24 cellular contexts compared by ENCODE assay signal in the genomic region with DNA sequence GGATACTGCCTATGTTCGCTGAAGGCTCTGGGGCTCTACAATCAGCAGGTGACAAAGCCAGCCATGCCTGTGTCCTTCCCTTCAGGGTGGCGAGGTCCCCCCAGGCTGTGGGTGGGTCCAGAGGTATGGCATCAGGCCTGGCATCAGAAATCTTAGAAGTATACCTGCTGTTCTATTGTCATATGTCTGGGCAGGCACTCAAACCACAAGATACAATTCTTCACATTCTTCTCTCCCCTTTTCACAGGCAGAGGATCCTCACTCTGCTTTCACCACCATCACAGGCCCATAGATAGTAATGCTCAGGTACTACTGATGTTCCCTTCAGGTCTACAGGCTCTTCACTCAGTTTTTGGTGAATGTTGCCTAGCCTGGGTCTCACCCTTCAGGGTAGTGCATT.
A peak's percentile ranks its signal among the peaks of the same experiment; 100 is the strongest.
DNase-seq lines count a peak whose midpoint lies in the region; ATAC-seq and TF ChIP-seq lines count a peak whose summit lies in the region.
"Had no signal": no experiment of that assay in that cellular context is flagged by ENCODE, and none has a peak within 500 bp of the region (broad histone marks: within the 10 kb centered on the region; RNA-seq: fewer than 3 reads in every experiment).

No MANE protein-coding gene starts in this region.

- no peaks in the 10 kb centered on the region for H3K36me3 Mint-ChIP-seq in stimulated activated memory B cell treated with anti-CD40 and anti-IgM and Interleukin-4, amounts not matched to agents 10 μg/mL and 1 μg/mL and 100 μg/mL, for 72 hours
- no peaks in the 10 kb centered on the region for H3K36me3 Mint-ChIP-seq in progenitor cell of endocrine pancreas (ENCODE audit: insufficient read depth)
- H3K36me3 Mint-ChIP-seq: IgD-negative memory B cell had no signal

- WGBS in SK-N-SH (ENCODE audit: low lambda C conversion rate): no CpG with 5 or more reads among the region's 2 CpGs

- peak; percentile 35; the same call in 2 of the 3 replicates for ATAC-seq in SK-N-SH treated with all-trans-retinoic acid at 6 μM for 48 hours
- no peak for ATAC-seq in PC-3
- peak; percentile 41 for ATAC-seq in stimulated activated memory B cell treated with anti-CD40 and anti-IgM and Interleukin-4, amounts not matched to agents 10 μg/mL and 1 μg/mL and 100 μg/mL, for 72 hours
- ATAC-seq in HG03045 (IDR thresholded peaks at IDR 0.05; ENCODE audit: unreplicated experiment): no peak

- no peak for DNase-seq in SK-N-SH
- DNase-seq in PC-3: peak; percentile 19
- peak; percentile 46 for DNase-seq in kidney tubule cell (ENCODE audit: low spot score)
- DNase-seq in progenitor cell of endocrine pancreas (ENCODE audit: low spot score, unreplicated experiment): no peak
- DNase-seq in stimulated activated CD4-positive, alpha-beta T cell treated with anti-CD3 and anti-CD28 coated beads, Interleukin-2, amount 100 ng/mL, for 48 hours: no peak
- DNase-seq: ACHN, DMS153, DND-41, GM23248, H9, NCI-H1092 treated with DMSO at 0.1 percent for 48 hours, NCI-H1436, NCI-H187 treated with DMSO at 0.1 percent for 48 hours, NCI-H2107, NCI-H446, NCI-H524 treated with DMSO at 0.1 percent for 48 hours, NCI-H774, SJCRH30 had no signal

- H3K4me1 ChIP-seq in SK-N-SH (ENCODE audit: control insufficient read depth in 1 of 2, insufficient read depth in 2 of 2, low read depth in 1 of 2, low read length in 1 of 2): no peaks in the 10 kb centered on the region
- no peaks in the 10 kb centered on the region for H3K4me1 ChIP-seq in PC-3 (ENCODE audit: insufficient read depth, low read length)

- no peak overlapping the region for H2AFZ ChIP-seq in SK-N-SH (ENCODE audit: low read depth)
- H2AFZ ChIP-seq in PC-3 (ENCODE audit: low read length): no peak overlapping the region

- H4K20me1 ChIP-seq in SK-N-SH (ENCODE audit: insufficient read depth): no peaks in the 10 kb centered on the region
- H4K20me1 ChIP-seq in PC-3 (ENCODE audit: low read length): no peaks in the 10 kb centered on the region

- no peaks in the 10 kb centered on the region for H3K79me2 ChIP-seq in SK-N-SH (ENCODE audit: insufficient read depth)
- no peaks in the 10 kb centered on the region for H3K79me2 ChIP-seq in PC-3 (ENCODE audit: low read length)

- BruUV-seq in PC-3 (replicated peaks; lab: Mats Ljungman, UMichigan): no TSS peak

- TF ChIP-seq RAD21 in SK-N-SH (IDR thresholded peaks at IDR 0.05; ENCODE audit: low read length): no peak

- no peak overlapping the region for H3K27ac ChIP-seq in SK-N-SH (ENCODE audit: low read depth in 2 of 2, low read length in 1 of 2)
- H3K27ac ChIP-seq in PC-3 (ENCODE audit: low read length): no peak overlapping the region
- H3K27ac ChIP-seq: 22Rv1, GM23248, KMS-11, SJCRH30 had no signal

- TF ChIP-seq CTCF in SK-N-SH (IDR thresholded peaks at IDR 0.05) (no peak), PC-3 (conservative IDR thresholded peaks at IDR 0.05; ENCODE audit: low read depth, low read length) (no peak), progenitor cell of endocrine pancreas (IDR thresholded peaks at IDR 0.05; ENCODE audit: unreplicated experiment) (no peak)

- intact Hi-C loops in PC-3 (cut with micrococcal nuclease): no loop called here

- H3K9me2 ChIP-seq in SK-N-SH (no peaks in the 10 kb centered on the region), PC-3 (replicated peaks; ENCODE audit: low read length) (no peaks in the 10 kb centered on the region)

- H3K27ac Mint-ChIP-seq in stimulated activated memory B cell treated with anti-CD40 and anti-IgM and Interleukin-4, amounts not matched to agents 10 μg/mL and 1 μg/mL and 100 μg/mL, for 72 hours: no peak overlapping the region
- no peak overlapping the region for H3K27ac Mint-ChIP-seq in progenitor cell of endocrine pancreas
- H3K27ac Mint-ChIP-seq: H9, IgD-negative memory B cell had no signal

- no peaks in the 10 kb centered on the region for H3K27me3 Mint-ChIP-seq in stimulated activated memory B cell treated with anti-CD40 and anti-IgM and Interleukin-4, amounts not matched to agents 10 μg/mL and 1 μg/mL and 100 μg/mL, for 72 hours
- H3K27me3 Mint-ChIP-seq in progenitor cell of endocrine pancreas: no peaks in the 10 kb centered on the region

- no peaks in the 10 kb centered on the region for H3K27me3 ChIP-seq in SK-N-SH (ENCODE audit: insufficient read depth)
- no peaks in the 10 kb centered on the region for H3K27me3 ChIP-seq in PC-3 (ENCODE audit: low read length)
- H3K27me3 ChIP-seq: SJCRH30 had no signal

- H3K4me3 ChIP-seq in SK-N-SH (ENCODE audit: low read depth in 2 of 2, low read length in 1 of 2) (no peak overlapping the region), PC-3 (ENCODE audit: low read length) (no peak overlapping the region)
- H3K4me3 ChIP-seq: GM23248, SJCRH30 had no signal

- H3K9me3 Mint-ChIP-seq in stimulated activated memory B cell treated with anti-CD40 and anti-IgM and Interleukin-4, amounts not matched to agents 10 μg/mL and 1 μg/mL and 100 μg/mL, for 72 hours: peaks cover 3% of the 10 kb centered on the region
- peaks cover 11% of the 10 kb centered on the region for H3K9me3 Mint-ChIP-seq in progenitor cell of endocrine pancreas (ENCODE audit: low read depth)

- H3K9me3 ChIP-seq in SK-N-SH: 0 out of 2 replicates have a peak, but pooled peaks cover 19% of the 10 kb centered on the region
- no peaks in the 10 kb centered on the region for H3K9me3 ChIP-seq in PC-3 (ENCODE audit: low read length)
- H3K9me3 ChIP-seq: SJCRH30 had no signal

- POLR2A ChIA-PET in SK-N-SH (lab: Yijun Ruan, JAX) (no interaction called here), PC-3 (lab: Charles Lee; ENCODE audit: unreplicated experiment) (no interaction called here)

- CTCF ChIA-PET in SK-N-SH (lab: Yijun Ruan, JAX): no interaction called here
- CTCF ChIA-PET in PC-3 (lab: Charles Lee): no interaction called here

- peaks cover 4% of the 10 kb centered on the region for H3F3A ChIP-seq in SK-N-SH (replicated peaks; ENCODE audit: insufficient read depth)
- H3F3A ChIP-seq in PC-3 (ENCODE audit: low read length, unreplicated experiment): no peaks in the 10 kb centered on the region

- H3K4me1 Mint-ChIP-seq in stimulated activated memory B cell treated with anti-CD40 and anti-IgM and Interleukin-4, amounts not matched to agents 10 μg/mL and 1 μg/mL and 100 μg/mL, for 72 hours: no peaks in the 10 kb centered on the region
- H3K4me1 Mint-ChIP-seq in progenitor cell of endocrine pancreas (ENCODE audit: low read depth): peaks cover 3% of the 10 kb centered on the region
- H3K4me1 Mint-ChIP-seq: H9, IgD-negative memory B cell had no signal

- H3K9ac ChIP-seq in SK-N-SH: no peak overlapping the region
- H3K9ac ChIP-seq in PC-3 (ENCODE audit: low read length): no peak overlapping the region
- H3K9ac ChIP-seq: GM23248, KMS-11 had no signal

- no peak overlapping the region for H3K4me2 ChIP-seq in SK-N-SH
- H3K4me2 ChIP-seq in PC-3 (ENCODE audit: low read length): no peak overlapping the region
- H3K4me2 ChIP-seq: KMS-11 had no signal

- no peak for TF ChIP-seq EP300 in SK-N-SH (IDR thresholded peaks at IDR 0.05; ENCODE audit: borderline replicate concordance in 1 of 2, low read depth in 1 of 2, low read length in 1 of 2)

- no peak overlapping the region for H3K4me3 Mint-ChIP-seq in stimulated activated memory B cell treated with anti-CD40 and anti-IgM and Interleukin-4, amounts not matched to agents 10 μg/mL and 1 μg/mL and 100 μg/mL, for 72 hours
- no peak overlapping the region for H3K4me3 Mint-ChIP-seq in progenitor cell of endocrine pancreas (ENCODE audit: low read depth)
- H3K4me3 Mint-ChIP-seq: H9, IgD-negative memory B cell had no signal

- H3K36me3 ChIP-seq in SK-N-SH (replicated peaks in 1 of 2; ENCODE audit: control insufficient read depth in 1 of 2, insufficient read depth in 2 of 2, low read length in 1 of 2): no peaks in the 10 kb centered on the region
- H3K36me3 ChIP-seq in PC-3 (ENCODE audit: low read depth, low read length): no peaks in the 10 kb centered on the region
- H3K36me3 ChIP-seq: SJCRH30 had no signal

TF ChIP-seq in SK-N-SH treated with all-trans-retinoic acid at 6 μM for 48 hours, 23 proteins besides CTCF, POLR2A, EP300 and RAD21 (continues in another document):
- TF ChIP-seq, protein P1, sequence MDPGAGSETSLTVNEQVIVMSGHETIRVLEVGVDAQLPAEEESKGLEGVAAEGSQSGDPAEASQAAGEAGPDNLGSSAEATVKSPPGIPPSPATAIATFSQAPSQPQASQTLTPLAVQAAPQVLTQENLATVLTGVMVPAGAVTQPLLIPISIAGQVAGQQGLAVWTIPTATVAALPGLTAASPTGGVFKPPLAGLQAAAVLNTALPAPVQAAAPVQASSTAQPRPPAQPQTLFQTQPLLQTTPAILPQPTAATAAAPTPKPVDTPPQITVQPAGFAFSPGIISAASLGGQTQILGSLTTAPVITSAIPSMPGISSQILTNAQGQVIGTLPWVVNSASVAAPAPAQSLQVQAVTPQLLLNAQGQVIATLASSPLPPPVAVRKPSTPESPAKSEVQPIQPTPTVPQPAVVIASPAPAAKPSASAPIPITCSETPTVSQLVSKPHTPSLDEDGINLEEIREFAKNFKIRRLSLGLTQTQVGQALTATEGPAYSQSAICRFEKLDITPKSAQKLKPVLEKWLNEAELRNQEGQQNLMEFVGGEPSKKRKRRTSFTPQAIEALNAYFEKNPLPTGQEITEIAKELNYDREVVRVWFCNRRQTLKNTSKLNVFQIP (CRISPR knock-in tag; IDR thresholded peaks at IDR 0.05; ENCODE audit: borderline replicate concordance, low read depth): no peak
- TF ChIP-seq GLIS3 (CRISPR knock-in tag; IDR thresholded peaks at IDR 0.05) (no peak), TCF4 (CRISPR knock-in tag; IDR thresholded peaks at IDR 0.05; ENCODE audit: borderline replicate concordance) (no peak), ZC3H10 (CRISPR knock-in tag; IDR thresholded peaks at IDR 0.05) (no peak), TOX (CRISPR knock-in tag; IDR thresholded peaks at IDR 0.05; ENCODE audit: borderline replicate concordance) (no peak)

TF ChIP-seq in SK-N-SH, 30 proteins besides CTCF, POLR2A, EP300 and RAD21 (continues in another document):
- TF ChIP-seq POLR2AphosphoS5 (IDR thresholded peaks at IDR 0.05; ENCODE audit: low read depth, low read length) (no peak), ELF1 (IDR thresholded peaks at IDR 0.05) (no peak), JUND (IDR thresholded peaks at IDR 0.05) (no peak), TAF1 (IDR thresholded peaks at IDR 0.05; ENCODE audit: borderline replicate concordance, low read depth, low read length) (no peak), SMC3 (IDR thresholded peaks at IDR 0.05; ENCODE audit: low read depth, low read length) (no peak), GATA2 (CRISPR knock-in tag; IDR thresholded peaks at IDR 0.05) (no peak), YY1 (IDR thresholded peaks at IDR 0.05; ENCODE audit: low read depth) (no peak), TEAD4 (IDR thresholded peaks at IDR 0.05; ENCODE audit: borderline replicate concordance, insufficient read depth) (no peak)
- TF ChIP-seq, protein P2, sequence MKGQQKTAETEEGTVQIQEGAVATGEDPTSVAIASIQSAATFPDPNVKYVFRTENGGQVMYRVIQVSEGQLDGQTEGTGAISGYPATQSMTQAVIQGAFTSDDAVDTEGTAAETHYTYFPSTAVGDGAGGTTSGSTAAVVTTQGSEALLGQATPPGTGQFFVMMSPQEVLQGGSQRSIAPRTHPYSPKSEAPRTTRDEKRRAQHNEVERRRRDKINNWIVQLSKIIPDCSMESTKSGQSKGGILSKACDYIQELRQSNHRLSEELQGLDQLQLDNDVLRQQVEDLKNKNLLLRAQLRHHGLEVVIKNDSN (IDR thresholded peaks at IDR 0.05; ENCODE audit: borderline replicate concordance, low read depth): no peak

Comparison
In these comparisons a context has a peak if more than half of its experiments do, and no peak if none do; other contexts are left out.
1. ATAC-seq: peak in SK-N-SH treated with all-trans-retinoic acid at 6 μM for 48 hours (single experiment) and stimulated activated memory B cell treated with anti-CD40 and anti-IgM and Interleukin-4, amounts not matched to agents 10 μg/mL and 1 μg/mL and 100 μg/mL, for 72 hours (single experiment); none in PC-3 (single experiment) and HG03045 (single experiment).
2. DNase-seq: peak in PC-3 (single experiment) and kidney tubule cell (single experiment); none in SK-N-SH (single experiment), progenitor cell of endocrine pancreas (single experiment) and stimulated activated CD4-positive, alpha-beta T cell treated with anti-CD3 and anti-CD28 coated beads, Interleukin-2, amount 100 ng/mL, for 48 hours (0 of 2).